Comparison of ENCODE assay signal across 16 cellular contexts in genomic region chr11:80849253-80849652, GRCh38.
DNase-seq lines count a peak whose midpoint lies in the region; ATAC-seq and TF ChIP-seq lines count a peak whose summit lies in the region.
"Had no signal": no experiment of that assay in that cellular context is flagged by ENCODE, and none has a peak within 500 bp of the region (broad histone marks: within the 10 kb centered on the region; RNA-seq: fewer than 3 reads in every experiment).

No MANE protein-coding gene starts in this region.

- peak; percentile 62 for ATAC-seq in GM19395 (IDR thresholded peaks at IDR 0.05; ENCODE audit: unreplicated experiment)
- peak; percentile 75 for ATAC-seq in HG02759 (IDR thresholded peaks at IDR 0.05; ENCODE audit: unreplicated experiment)
- ATAC-seq in HG03354 (IDR thresholded peaks at IDR 0.05; ENCODE audit: poor library complexity, severe bottlenecking, unreplicated experiment) = peak; percentile 55
- no peak for ATAC-seq in heart left ventricle
- ATAC-seq: A549, K562, T-cell had no signal

- H3K27ac ChIP-seq in heart left ventricle = no peak overlapping the region
- H3K27ac ChIP-seq: A549, tibial nerve had no signal

- H3K4me1 ChIP-seq in heart left ventricle = no peaks in the 10 kb centered on the region
- H3K4me1 ChIP-seq: A549, tibial nerve had no signal

- H3K4me3 ChIP-seq in heart left ventricle = no peak overlapping the region
- H3K4me3 ChIP-seq: A549, K562, tibial nerve had no signal

- no peak for TF ChIP-seq POLR2A in heart left ventricle (IDR thresholded peaks at IDR 0.05)

- H3K27me3 ChIP-seq in heart left ventricle = no peaks in the 10 kb centered on the region
- H3K27me3 ChIP-seq: tibial nerve had no signal

- 85 to 90% (median 87%) methylated on average over 3 of the region's 3 CpGs for WGBS in heart left ventricle, 4 donors

- H3K36me3 ChIP-seq in heart left ventricle = no peaks in the 10 kb centered on the region
- H3K36me3 ChIP-seq: tibial nerve had no signal

- H3K9me3 ChIP-seq in heart left ventricle = no peaks in the 10 kb centered on the region
- H3K9me3 ChIP-seq: A549, tibial nerve had no signal

- TF ChIP-seq CTCF in heart left ventricle (IDR thresholded peaks at IDR 0.05) = no peak

- intact Hi-C loops in heart left ventricle (cut with DNase I) = no loop called here

- DNase-seq in Daoy (ENCODE audit: low read depth) (peak; percentile 1), T-helper 2 cell (no peak), NCI-H748 treated with DMSO at 0.1 percent for 48 hours (lab: John Stamatoyannopoulos, UW) (no peak), heart left ventricle (no peak)
- no peak for DNase-seq in central memory CD4-positive, alpha-beta T cell
- DNase-seq: cerebellar nuclear complex, kidney, NCI-H1436, NCI-H524 treated with DMSO at 0.1 percent for 48 hours, T-cell had no signal

Comparison
In these comparisons a context has a peak if more than half of its experiments do, and no peak if none do; other contexts are left out.
1. ATAC-seq: peak in GM19395 (single experiment), HG02759 (single experiment) and HG03354 (single experiment); none in heart left ventricle (0 of 4).